In the genomic region with DNA sequence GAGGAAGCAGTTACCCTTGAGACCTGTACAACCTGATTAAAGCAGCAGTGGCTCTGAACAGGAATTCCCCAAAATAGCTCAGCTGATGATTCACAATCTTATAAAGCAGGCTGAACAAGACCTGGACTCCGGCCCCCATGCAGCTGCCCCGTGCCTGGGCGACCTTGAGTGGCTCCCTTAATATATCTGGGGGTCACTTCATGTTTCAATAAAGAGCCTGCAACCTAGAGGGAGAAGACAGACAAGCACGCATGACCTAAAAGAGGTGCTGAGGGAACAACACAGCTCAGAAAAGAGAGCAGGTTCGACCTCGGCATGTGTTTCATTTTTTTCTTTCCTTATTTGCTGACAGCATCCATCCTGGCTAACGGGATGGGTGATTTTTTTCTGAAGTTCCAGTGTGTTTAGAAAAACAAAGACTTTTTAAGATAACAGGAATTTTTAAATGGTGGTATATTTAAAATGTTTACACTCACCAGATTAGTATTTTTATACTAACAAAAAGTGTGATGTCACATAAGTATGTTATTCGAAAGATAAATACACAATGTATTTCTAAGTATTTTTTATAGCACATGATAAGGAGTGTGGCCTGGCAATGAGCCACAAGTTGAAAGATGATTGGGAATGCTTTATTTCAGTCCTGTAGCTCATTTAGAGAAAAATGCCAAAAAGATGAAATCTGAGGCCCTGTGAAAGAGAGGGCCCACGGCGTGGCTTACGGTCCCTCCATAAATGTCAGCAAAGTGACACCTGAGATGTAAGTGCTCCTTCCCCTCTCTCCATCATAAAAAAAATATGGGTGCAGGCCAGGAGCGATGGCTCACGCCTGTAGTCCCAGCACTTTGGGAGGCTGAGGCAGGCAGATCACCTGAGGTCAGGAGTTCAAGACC, we compare ENCODE assay signal across 10 cellular contexts.
DNase-seq lines count a peak whose midpoint lies in the region; ATAC-seq and TF ChIP-seq lines count a peak whose summit lies in the region.
"Had no signal": no experiment of that assay in that cellular context is flagged by ENCODE, and none has a peak within 500 bp of the region (broad histone marks: within the 10 kb centered on the region; RNA-seq: fewer than 3 reads in every experiment).

No MANE protein-coding gene starts in this region.

- no peak overlapping the region for H3K27ac Mint-ChIP-seq in activated naive CD8-positive, alpha-beta T cell treated with anti-CD3 and anti-CD28 coated beads for 36 hours
- H3K27ac Mint-ChIP-seq: activated CD4-positive, alpha-beta T cell treated with anti-CD3 and anti-CD28 coated beads for 36 hours had no signal

- TF ChIP-seq CTCF in adrenal gland (IDR thresholded peaks at IDR 0.05) (no peak), testis (IDR thresholded peaks at IDR 0.05) (no peak), suprapubic skin (IDR thresholded peaks at IDR 0.05) (no peak)

- peak; percentile 60 for DNase-seq in HPDE6-E6E7 (ENCODE audit: extremely low spot score)
- DNase-seq in adrenal gland = peak; percentile 61 to 85 (median 78)
- DNase-seq in left ventricle myocardium superior = peak; percentile 58
- peak; percentile 31 for DNase-seq in testis
- no peak for DNase-seq in suprapubic skin (ENCODE audit: low spot score in 2 of 2)
- DNase-seq in activated naive CD8-positive, alpha-beta T cell treated with anti-CD3 and anti-CD28 coated beads for 36 hours = no peak
- no peak for DNase-seq in NCI-H1105 (lab: John Stamatoyannopoulos, UW)
- DNase-seq: activated CD4-positive, alpha-beta T cell treated with anti-CD3 and anti-CD28 coated beads for 36 hours; NCI-H1092; stimulated activated CD4-positive, alpha-beta T cell treated with anti-CD3 and anti-CD28 coated beads, Interleukin-15, amount 100 ng/mL, for 24 hours had no signal

- TF ChIP-seq POLR2A in adrenal gland (IDR thresholded peaks at IDR 0.05) = peak in 1 of 2 donors; percentile 60
- TF ChIP-seq POLR2A in testis (IDR thresholded peaks at IDR 0.05) = no peak
- TF ChIP-seq POLR2A in suprapubic skin (IDR thresholded peaks at IDR 0.05) = no peak

- H3K36me3 ChIP-seq in adrenal gland (replicated peaks in 1 of 2) (no peaks in the 10 kb centered on the region), testis (ENCODE audit: low read depth, missing control alignments) (no peaks in the 10 kb centered on the region), suprapubic skin (no peaks in the 10 kb centered on the region)

- peak; percentile 54 for ATAC-seq in left ventricle myocardium superior

- H3K4me3 Mint-ChIP-seq in activated naive CD8-positive, alpha-beta T cell treated with anti-CD3 and anti-CD28 coated beads for 36 hours = no peak overlapping the region
- H3K4me3 Mint-ChIP-seq: activated CD4-positive, alpha-beta T cell treated with anti-CD3 and anti-CD28 coated beads for 36 hours had no signal

- peak overlapping the region; percentile 49 to 88 (median 75) for H3K27ac ChIP-seq in adrenal gland
- H3K27ac ChIP-seq in testis = peak overlapping the region in 1 of 2 donors; percentile 41
- no peak overlapping the region for H3K27ac ChIP-seq in suprapubic skin

- no peaks in the 10 kb centered on the region for H3K27me3 ChIP-seq in adrenal gland
- H3K27me3 ChIP-seq in testis = no peaks in the 10 kb centered on the region
- H3K27me3 ChIP-seq in suprapubic skin = no peaks in the 10 kb centered on the region

- no peaks in the 10 kb centered on the region for H3K36me3 Mint-ChIP-seq in activated naive CD8-positive, alpha-beta T cell treated with anti-CD3 and anti-CD28 coated beads for 36 hours

- H3K4me1 ChIP-seq in adrenal gland (replicated peaks in 1 of 2) (peaks cover 17 to 30% of the 10 kb centered on the region in 2 donors), testis (peaks cover 12% of the 10 kb centered on the region), suprapubic skin (peaks cover 6% of the 10 kb centered on the region)

- no peaks in the 10 kb centered on the region for H3K27me3 Mint-ChIP-seq in activated naive CD8-positive, alpha-beta T cell treated with anti-CD3 and anti-CD28 coated beads for 36 hours
- H3K27me3 Mint-ChIP-seq: activated CD4-positive, alpha-beta T cell treated with anti-CD3 and anti-CD28 coated beads for 36 hours had no signal

- intact Hi-C loops in adrenal gland (cut with DNase I) = loop anchor here (10.0 kb wide), 1 partner anchor 260 kb away; no protein-coding TSS in a partner anchor
- intact Hi-C loops in left ventricle myocardium superior (cut with micrococcal nuclease) = loop anchor here (10.0 kb wide), 1 partner anchor 200 kb away; no protein-coding TSS in a partner anchor
- intact Hi-C loops in testis (cut with DNase I; ENCODE audit: low total_unique reads) = no loop called here

- H3K4me3 ChIP-seq in adrenal gland = peak overlapping the region in 1 of 4 donors; percentile 13
- no peak overlapping the region for H3K4me3 ChIP-seq in testis
- no peak overlapping the region for H3K4me3 ChIP-seq in suprapubic skin

- H3K4me1 Mint-ChIP-seq in activated naive CD8-positive, alpha-beta T cell treated with anti-CD3 and anti-CD28 coated beads for 36 hours = no peaks in the 10 kb centered on the region
- H3K4me1 Mint-ChIP-seq: activated CD4-positive, alpha-beta T cell treated with anti-CD3 and anti-CD28 coated beads for 36 hours had no signal

- TF ChIP-seq EP300 in suprapubic skin (IDR thresholded peaks at IDR 0.05) = no peak

- 32 to 37% (median 33%) methylated on average over 13 of the region's 13 CpGs for WGBS in adrenal gland, 4 donors
- WGBS in testis, 2 donors = 46 to 64% methylated on average over 13 of the region's 13 CpGs
- 59% methylated on average over 13 of the region's 13 CpGs for WGBS in suprapubic skin

- H3K9me3 ChIP-seq in adrenal gland (replicated peaks in 1 of 3) (no peaks in the 10 kb centered on the region), testis (no peaks in the 10 kb centered on the region), suprapubic skin (no peaks in the 10 kb centered on the region)

- H3K9me3 Mint-ChIP-seq in activated naive CD8-positive, alpha-beta T cell treated with anti-CD3 and anti-CD28 coated beads for 36 hours = no peaks in the 10 kb centered on the region

Comparison
In these comparisons a context has a peak if more than half of its experiments do, and no peak if none do; other contexts are left out.
1. DNase-seq: peak in HPDE6-E6E7 (single experiment), adrenal gland (7 of 7), left ventricle myocardium superior (single experiment) and testis (single experiment); none in suprapubic skin (0 of 2), activated naive CD8-positive, alpha-beta T cell treated with anti-CD3 and anti-CD28 coated beads for 36 hours (single experiment) and NCI-H1105 (single experiment).